ENCODE assay signal across 17 cellular contexts in the genomic region with DNA sequence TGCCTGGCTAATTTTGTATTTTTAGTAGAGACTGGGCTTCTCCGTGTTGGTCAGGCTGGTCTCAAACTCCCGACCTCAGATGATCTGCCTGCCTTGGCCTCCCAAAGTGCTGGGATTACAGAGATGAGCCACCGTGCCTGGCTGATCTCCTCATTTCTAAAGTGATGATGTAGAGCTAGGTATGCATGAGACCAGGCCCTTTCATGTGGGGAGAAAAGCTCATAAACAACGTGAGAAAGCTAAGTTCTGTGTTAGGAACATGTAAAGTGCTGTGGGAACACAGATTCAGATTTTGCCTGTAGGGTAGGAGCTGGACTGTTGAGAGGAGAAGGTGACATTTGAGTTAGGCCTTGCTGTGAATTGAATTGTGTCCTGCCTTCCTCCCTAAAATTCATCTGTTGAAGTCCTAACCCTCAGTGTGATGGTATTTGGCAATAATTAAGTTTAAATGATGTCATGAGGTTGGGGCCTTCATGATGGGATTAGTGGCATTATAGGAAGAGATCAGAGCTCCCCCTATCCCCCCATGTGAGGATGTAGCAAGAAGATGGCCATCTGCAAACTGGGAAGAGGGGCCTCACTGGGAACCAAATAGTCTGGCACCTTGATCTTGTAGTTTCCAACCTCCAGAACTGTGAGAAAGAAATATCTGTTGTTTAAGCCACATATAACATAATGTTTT. TPM values are rescaled to one million over a fixed set of nuclear protein-coding genes. Genes with fewer than 3 reads are reported as not detected.
DNase-seq lines count a peak whose midpoint lies in the region; ATAC-seq lines count a peak whose summit lies in the region.
"Had no signal": no experiment of that assay in that cellular context is flagged by ENCODE, and none has a peak within 500 bp of the region (broad histone marks: within the 10 kb centered on the region; RNA-seq: fewer than 3 reads in every experiment).

No MANE protein-coding gene starts in this region.

- no peak for ATAC-seq in stimulated activated naive CD8-positive, alpha-beta T cell treated with anti-CD3 and anti-CD28 coated beads, Interleukin-15, amount 100 ng/mL, for 72 hours
- no peak for ATAC-seq in stimulated activated naive CD8-positive, alpha-beta T cell treated with anti-CD3 and anti-CD28 coated beads, Interleukin-15, Interleukin-2, amounts not matched to agents 100 U/mL and 50 U/mL, for 24 hours
- peak; percentile 27 for ATAC-seq in activated T-helper 17 cell treated with anti-CD3 and anti-CD28 coated beads, Interleukin-2, amount 50 U/mL, for 72 hours (replicated peaks)
- no peak for ATAC-seq in GM18867 (IDR thresholded peaks at IDR 0.05; ENCODE audit: unreplicated experiment)
- no peak for ATAC-seq in HG03342 (IDR thresholded peaks at IDR 0.05; ENCODE audit: unreplicated experiment)
- ATAC-seq: CD8-positive, alpha-beta T cell had no signal

- H3K4me1 Mint-ChIP-seq in activated naive CD4-positive, alpha-beta T cell treated with anti-CD3 and anti-CD28 coated beads, Interleukin-2, amount 50 U/mL, for 24 hours, result peaks cover 46% of the 10 kb centered on the region
- H3K4me1 Mint-ChIP-seq in activated naive CD4-positive, alpha-beta T cell treated with anti-CD3 and anti-CD28 coated beads, Interleukin-2, amount 10 ng/mL, durations not matched to agents 7 days and 5 days, result peaks cover 16% of the 10 kb centered on the region
- peaks cover 47% of the 10 kb centered on the region for H3K4me1 Mint-ChIP-seq in stimulated activated naive CD8-positive, alpha-beta T cell treated with anti-CD3 and anti-CD28 coated beads, Interleukin-15, amount 100 ng/mL, for 72 hours
- H3K4me1 Mint-ChIP-seq in activated T-helper 17 cell treated with anti-CD3 and anti-CD28 coated beads, Interleukin-2, amount 50 U/mL, for 72 hours, result peaks cover 30% of the 10 kb centered on the region
- H3K4me1 Mint-ChIP-seq: B cell had no signal

- no peaks in the 10 kb centered on the region for H3K27me3 Mint-ChIP-seq in activated naive CD4-positive, alpha-beta T cell treated with anti-CD3 and anti-CD28 coated beads, Interleukin-2, amount 50 U/mL, for 24 hours
- H3K27me3 Mint-ChIP-seq in activated naive CD4-positive, alpha-beta T cell treated with anti-CD3 and anti-CD28 coated beads, Interleukin-2, amount 10 ng/mL, durations not matched to agents 7 days and 5 days, result no peaks in the 10 kb centered on the region
- no peaks in the 10 kb centered on the region for H3K27me3 Mint-ChIP-seq in stimulated activated naive CD8-positive, alpha-beta T cell treated with anti-CD3 and anti-CD28 coated beads, Interleukin-15, amount 100 ng/mL, for 72 hours
- no peaks in the 10 kb centered on the region for H3K27me3 Mint-ChIP-seq in activated T-helper 17 cell treated with anti-CD3 and anti-CD28 coated beads, Interleukin-2, amount 50 U/mL, for 72 hours
- H3K27me3 Mint-ChIP-seq: B cell had no signal

- peaks cover 16% of the 10 kb centered on the region for H3K36me3 Mint-ChIP-seq in activated naive CD4-positive, alpha-beta T cell treated with anti-CD3 and anti-CD28 coated beads, Interleukin-2, amount 50 U/mL, for 24 hours
- peaks cover 31% of the 10 kb centered on the region for H3K36me3 Mint-ChIP-seq in activated naive CD4-positive, alpha-beta T cell treated with anti-CD3 and anti-CD28 coated beads, Interleukin-2, amount 10 ng/mL, durations not matched to agents 7 days and 5 days
- peaks cover 75% of the 10 kb centered on the region for H3K36me3 Mint-ChIP-seq in activated T-helper 17 cell treated with anti-CD3 and anti-CD28 coated beads, Interleukin-2, amount 50 U/mL, for 72 hours (ENCODE audit: low read depth)

- no peaks in the 10 kb centered on the region for H3K9me3 Mint-ChIP-seq in activated naive CD4-positive, alpha-beta T cell treated with anti-CD3 and anti-CD28 coated beads, Interleukin-2, amount 50 U/mL, for 24 hours
- H3K9me3 Mint-ChIP-seq in activated naive CD4-positive, alpha-beta T cell treated with anti-CD3 and anti-CD28 coated beads, Interleukin-2, amount 10 ng/mL, durations not matched to agents 7 days and 5 days, result no peaks in the 10 kb centered on the region
- no peaks in the 10 kb centered on the region for H3K9me3 Mint-ChIP-seq in stimulated activated naive CD8-positive, alpha-beta T cell treated with anti-CD3 and anti-CD28 coated beads, Interleukin-15, amount 100 ng/mL, for 72 hours
- no peaks in the 10 kb centered on the region for H3K9me3 Mint-ChIP-seq in activated T-helper 17 cell treated with anti-CD3 and anti-CD28 coated beads, Interleukin-2, amount 50 U/mL, for 72 hours
- H3K9me3 Mint-ChIP-seq: CD8-positive, alpha-beta T cell; H9 had no signal

- CTCF ChIA-PET in activated naive CD4-positive, alpha-beta T cell treated with anti-CD3 and anti-CD28 coated beads, Interleukin-2, amount 10 ng/mL, durations not matched to agents 7 days and 5 days (lab: Charles Lee), result interaction anchor here (0.5 kb wide), 1 partner anchor 12 kb away, joined by 4 read pairs; no protein-coding TSS in a partner anchor

- H3K4me3 Mint-ChIP-seq in activated naive CD4-positive, alpha-beta T cell treated with anti-CD3 and anti-CD28 coated beads, Interleukin-2, amount 50 U/mL, for 24 hours, result no peak overlapping the region
- no peak overlapping the region for H3K4me3 Mint-ChIP-seq in activated naive CD4-positive, alpha-beta T cell treated with anti-CD3 and anti-CD28 coated beads, Interleukin-2, amount 10 ng/mL, durations not matched to agents 7 days and 5 days
- no peak overlapping the region for H3K4me3 Mint-ChIP-seq in stimulated activated naive CD8-positive, alpha-beta T cell treated with anti-CD3 and anti-CD28 coated beads, Interleukin-15, amount 100 ng/mL, for 72 hours
- no peak overlapping the region for H3K4me3 Mint-ChIP-seq in activated T-helper 17 cell treated with anti-CD3 and anti-CD28 coated beads, Interleukin-2, amount 50 U/mL, for 72 hours
- H3K4me3 Mint-ChIP-seq: B cell; CD8-positive, alpha-beta T cell; H9 had no signal

- H3K27ac Mint-ChIP-seq in activated naive CD4-positive, alpha-beta T cell treated with anti-CD3 and anti-CD28 coated beads, Interleukin-2, amount 50 U/mL, for 24 hours, result peak overlapping the region; percentile 51
- no peak overlapping the region for H3K27ac Mint-ChIP-seq in activated naive CD4-positive, alpha-beta T cell treated with anti-CD3 and anti-CD28 coated beads, Interleukin-2, amount 10 ng/mL, durations not matched to agents 7 days and 5 days
- peak overlapping the region; percentile 22 to 55 for H3K27ac Mint-ChIP-seq in stimulated activated naive CD8-positive, alpha-beta T cell treated with anti-CD3 and anti-CD28 coated beads, Interleukin-15, amount 100 ng/mL, for 72 hours
- H3K27ac Mint-ChIP-seq in activated T-helper 17 cell treated with anti-CD3 and anti-CD28 coated beads, Interleukin-2, amount 50 U/mL, for 72 hours, result peak overlapping the region; percentile 14
- H3K27ac Mint-ChIP-seq: B cell; CD8-positive, alpha-beta T cell had no signal

- DNase-seq in activated naive CD4-positive, alpha-beta T cell treated with anti-CD3 and anti-CD28 coated beads, Interleukin-2, amount 10 ng/mL, durations not matched to agents 7 days and 5 days, result no peak
- no peak for DNase-seq in stimulated activated naive CD8-positive, alpha-beta T cell treated with anti-CD3 and anti-CD28 coated beads, Interleukin-15, amount 100 ng/mL, for 72 hours
- DNase-seq in stimulated activated naive CD8-positive, alpha-beta T cell treated with anti-CD3 and anti-CD28 coated beads, Interleukin-15, Interleukin-2, amounts not matched to agents 100 U/mL and 50 U/mL, for 24 hours, result no peak
- DNase-seq: C1 segment of cervical spinal cord; CD8-positive, alpha-beta T cell; COR-L47; DMS153; DMS79 treated with DMSO at 0.1 percent for 48 hours; EL; GOT3; H9; IMR-90 had no signal

RNA-seq across cellular contexts. Expression of a gene that starts 49.2 kb away (rescaled TPM):
- total RNA-seq in activated T-helper 17 cell treated with anti-CD3 and anti-CD28 coated beads, Interleukin-2, amount 50 U/mL, for 72 hours, result 10 to 100 TPM; 20.9 to 32.7 TPM
